ENCODE assay signal across 1 cellular context in the genomic region with DNA sequence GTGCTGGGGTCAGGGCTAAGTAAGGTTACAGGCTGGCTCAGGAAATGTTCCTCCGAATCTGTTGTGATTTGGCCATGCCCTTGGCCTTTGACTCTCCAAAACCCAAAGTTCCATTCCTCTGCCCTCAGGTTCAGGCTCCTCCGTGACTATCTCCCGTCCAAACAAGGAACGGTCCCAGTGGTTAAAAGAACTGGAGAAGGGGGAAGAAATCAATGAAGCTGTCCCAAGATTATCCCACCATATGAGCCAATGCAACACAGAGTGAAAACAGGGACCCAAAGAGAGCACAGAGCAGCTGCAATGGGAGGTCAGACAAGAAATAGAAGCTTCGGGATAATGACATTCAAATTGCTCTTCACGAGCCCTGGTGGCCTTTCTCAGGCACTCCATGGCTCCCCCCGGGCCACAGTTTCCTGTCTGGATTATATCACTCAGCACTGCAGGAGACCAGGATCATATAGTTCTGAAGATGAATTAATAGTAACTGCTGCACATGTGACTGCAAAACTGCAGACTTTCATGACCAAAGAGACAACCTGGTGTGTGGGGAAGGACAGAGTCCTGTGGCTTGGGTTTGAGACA.
TF ChIP-seq lines count a peak whose summit lies in the region.

No MANE protein-coding gene starts in this region.

TF ChIP-seq in HepG2, 621 proteins besides CTCF, POLR2A, EP300 and RAD21 (continued from another document):
- TF ChIP-seq, protein P1, sequence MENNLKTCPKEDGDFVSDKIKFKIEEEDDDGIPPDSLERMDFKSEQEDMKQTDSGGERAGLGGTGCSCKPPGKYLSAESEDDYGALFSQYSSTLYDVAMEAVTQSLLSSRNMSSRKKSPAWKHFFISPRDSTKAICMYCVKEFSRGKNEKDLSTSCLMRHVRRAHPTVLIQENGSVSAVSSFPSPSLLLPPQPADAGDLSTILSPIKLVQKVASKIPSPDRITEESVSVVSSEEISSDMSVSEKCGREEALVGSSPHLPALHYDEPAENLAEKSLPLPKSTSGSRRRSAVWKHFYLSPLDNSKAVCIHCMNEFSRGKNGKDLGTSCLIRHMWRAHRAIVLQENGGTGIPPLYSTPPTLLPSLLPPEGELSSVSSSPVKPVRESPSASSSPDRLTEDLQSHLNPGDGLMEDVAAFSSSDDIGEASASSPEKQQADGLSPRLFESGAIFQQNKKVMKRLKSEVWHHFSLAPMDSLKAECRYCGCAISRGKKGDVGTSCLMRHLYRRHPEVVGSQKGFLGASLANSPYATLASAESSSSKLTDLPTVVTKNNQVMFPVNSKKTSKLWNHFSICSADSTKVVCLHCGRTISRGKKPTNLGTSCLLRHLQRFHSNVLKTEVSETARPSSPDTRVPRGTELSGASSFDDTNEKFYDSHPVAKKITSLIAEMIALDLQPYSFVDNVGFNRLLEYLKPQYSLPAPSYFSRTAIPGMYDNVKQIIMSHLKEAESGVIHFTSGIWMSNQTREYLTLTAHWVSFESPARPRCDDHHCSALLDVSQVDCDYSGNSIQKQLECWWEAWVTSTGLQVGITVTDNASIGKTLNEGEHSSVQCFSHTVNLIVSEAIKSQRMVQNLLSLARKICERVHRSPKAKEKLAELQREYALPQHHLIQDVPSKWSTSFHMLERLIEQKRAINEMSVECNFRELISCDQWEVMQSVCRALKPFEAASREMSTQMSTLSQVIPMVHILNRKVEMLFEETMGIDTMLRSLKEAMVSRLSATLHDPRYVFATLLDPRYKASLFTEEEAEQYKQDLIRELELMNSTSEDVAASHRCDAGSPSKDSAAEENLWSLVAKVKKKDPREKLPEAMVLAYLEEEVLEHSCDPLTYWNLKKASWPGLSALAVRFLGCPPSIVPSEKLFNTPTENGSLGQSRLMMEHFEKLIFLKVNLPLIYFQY (CRISPR knock-in tag; IDR thresholded peaks at IDR 0.05; ENCODE audit: borderline replicate concordance) = no peak
- TF ChIP-seq GFI1 (CRISPR knock-in tag; IDR thresholded peaks at IDR 0.05; ENCODE audit: borderline replicate concordance) = no peak
- no peak for TF ChIP-seq NFYB (CRISPR knock-in tag; IDR thresholded peaks at IDR 0.05)
- TF ChIP-seq SRSF4 (IDR thresholded peaks at IDR 0.05; ENCODE audit: low read depth, low read length, poor library complexity, severe bottlenecking) = no peak
